9 cellular contexts compared by ENCODE assay signal in the genomic region with DNA sequence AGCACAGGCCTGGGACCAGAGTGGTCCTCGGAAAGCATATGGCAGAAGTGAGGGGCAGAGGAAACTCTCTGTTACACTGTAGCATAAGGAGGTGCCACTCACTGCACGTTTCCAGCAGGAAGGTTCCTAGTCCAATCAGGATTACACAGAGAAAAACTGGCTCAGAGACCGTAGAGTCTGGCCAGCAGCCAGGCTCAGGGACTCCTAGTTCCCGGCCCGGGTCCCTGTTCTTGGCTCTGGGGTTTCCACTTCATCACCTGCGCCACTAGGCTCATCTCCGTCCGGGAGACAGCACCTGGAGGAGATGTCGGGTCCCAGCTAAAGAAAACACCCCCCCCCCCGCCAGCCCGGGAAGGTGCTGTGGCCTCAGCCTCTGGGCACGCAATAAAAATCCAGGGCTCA. TPM values are rescaled to one million over a fixed set of nuclear protein-coding genes. Genes with fewer than 3 reads are reported as not detected.
A peak's percentile ranks its signal among the peaks of the same experiment; 100 is the strongest.
DNase-seq lines count a peak whose midpoint lies in the region; ATAC-seq, FAIRE-seq and TF ChIP-seq lines count a peak whose summit lies in the region.
"Had no signal": no experiment of that assay in that cellular context is flagged by ENCODE, and none has a peak within 500 bp of the region (broad histone marks: within the 10 kb centered on the region; RNA-seq: fewer than 3 reads in every experiment).

No MANE protein-coding gene starts in this region.

- H3K9me3 Mint-ChIP-seq in brain: peaks cover 0 to 5% (median 0%) of the 10 kb centered on the region in 5 experiments

- peak; percentile 76 for FAIRE-seq in keratinocyte (lab: Jason Lieb, UNC)
- FAIRE-seq: A204.1 had no signal

- H3K27me3 Mint-ChIP-seq in brain: peaks cover 10% of the 10 kb centered on the region

- no peak overlapping the region for H2AFZ ChIP-seq in keratinocyte (ENCODE audit: control insufficient read depth, low read length)

- peaks cover 27% of the 10 kb centered on the region for H3K4me1 ChIP-seq in keratinocyte (ENCODE audit: control insufficient read depth, extremely low read depth, insufficient read depth, low read length)
- H3K4me1 ChIP-seq in spleen: peaks cover 11 to 49% (median 39%) of the 10 kb centered on the region in 6 donors

- dilution Hi-C loops in keratinocyte (cut with MboI; ENCODE audit: extremely low pct_ligation_motif_present, low sequenced_read_pairs): no loop called here

- peak overlapping the region in 4 of 5 experiments; percentile 42 to 86 (median 66) for H3K27ac Mint-ChIP-seq in brain

- H3K27ac ChIP-seq in keratinocyte (ENCODE audit: control insufficient read depth, insufficient read depth, low read length) (peak overlapping the region; percentile 85), spleen (peak overlapping the region in 2 of 8 donors; percentile 85 to 90)

- H3K9me1 ChIP-seq in keratinocyte (ENCODE audit: control insufficient read depth, extremely low read depth, insufficient read depth, low read length): peaks cover 3% of the 10 kb centered on the region

- ATAC-seq in HG03342 (IDR thresholded peaks at IDR 0.05; ENCODE audit: unreplicated experiment): no peak

- peak overlapping the region; percentile 81 to 86 (median 82) for H3K4me3 Mint-ChIP-seq in brain

- no peak for TF ChIP-seq POLR2A in spleen (IDR thresholded peaks at IDR 0.05)

- H3K36me3 ChIP-seq in keratinocyte (ENCODE audit: control insufficient read depth in 2 of 2, extremely low read depth in 1 of 2, insufficient read depth in 2 of 2, low read length in 2 of 2) (peaks cover 4 to 18% of the 10 kb centered on the region in 2 experiments), spleen (peaks cover 0 to 20% (median under 1%) of the 10 kb centered on the region in 6 donors)

- H3K4me3 ChIP-seq in keratinocyte (ENCODE audit: control insufficient read depth in 2 of 3, extremely low read depth in 1 of 3, insufficient read depth in 2 of 3, low read depth in 1 of 3, low read length in 3 of 3) (peak overlapping the region; percentile 55 to 97 (median 97)), spleen (peak overlapping the region in 7 of 8 donors; percentile 67 to 95 (median 82))

- no peaks in the 10 kb centered on the region for H3K9me3 ChIP-seq in keratinocyte (ENCODE audit: control insufficient read depth, low read depth, low read length)
- no peaks in the 10 kb centered on the region for H3K9me3 ChIP-seq in spleen

- peak overlapping the region; percentile 90 for H3K9ac ChIP-seq in keratinocyte (ENCODE audit: control insufficient read depth, extremely low read depth, insufficient read depth, low read length)

- H3K4me2 ChIP-seq in keratinocyte (ENCODE audit: control insufficient read depth, extremely low read depth, insufficient read depth, low read depth, low read length): peak overlapping the region; percentile 85

- peaks cover 36% of the 10 kb centered on the region for H3K4me1 Mint-ChIP-seq in brain

- WGBS in spleen, 5 donors: 31 to 57% (median 38%) methylated on average over 8 to 12 of the region's 12 CpGs

- H3K27me3 ChIP-seq in keratinocyte (ENCODE audit: control insufficient read depth, extremely low read depth, insufficient read depth, low read length) (no peaks in the 10 kb centered on the region), spleen (replicated peaks in 1 of 7) (no peaks in the 10 kb centered on the region)

- DNase-seq in DMS 273 (lab: John Stamatoyannopoulos, UW; ENCODE audit: unreplicated experiment): peak; percentile 84
- no peak for DNase-seq in DMS 273 treated with DMSO at 0.1 percent for 48 hours (lab: John Stamatoyannopoulos, UW)
- peak; percentile 3 for DNase-seq in NCI-H128 (lab: John Stamatoyannopoulos, UW; ENCODE audit: unreplicated experiment)
- no peak for DNase-seq in keratinocyte (ENCODE audit: low read depth, low spot score)
- DNase-seq in spleen: no peak
- no peak for DNase-seq in SIG-M5 treated with dmso at 0.1 percent for 504 hours (lab: John Stamatoyannopoulos, UW; ENCODE audit: unreplicated experiment)

- TF ChIP-seq CTCF in brain (conservative IDR thresholded peaks at IDR 0.05): no peak
- no peak for TF ChIP-seq CTCF in keratinocyte (optimal IDR thresholded peaks at IDR 0.05 in 1 of 3, IDR thresholded peaks at IDR 0.05 in 1 of 3, conservative IDR thresholded peaks at IDR 0.05 in 1 of 3; ENCODE audit: extremely low read depth in 1 of 3, insufficient read depth in 2 of 3, low read length in 3 of 3)
- TF ChIP-seq CTCF in spleen (IDR thresholded peaks at IDR 0.05 in 8 of 11, conservative IDR thresholded peaks at IDR 0.05 in 3 of 11): no peak

- peaks cover 11% of the 10 kb centered on the region for H4K20me1 ChIP-seq in keratinocyte (ENCODE audit: control insufficient read depth, extremely low read depth, insufficient read depth, low read length)

- H3K79me2 ChIP-seq in keratinocyte (ENCODE audit: control insufficient read depth, insufficient read depth, low read length): peaks cover 32% of the 10 kb centered on the region

- intact Hi-C loops in spleen (cut with DNase I; ENCODE audit: low total_unique reads): no loop called here

- H3K36me3 Mint-ChIP-seq in brain: peaks cover 3% of the 10 kb centered on the region

RNA-seq across cellular contexts. Expression of a gene that starts 1.1 kb away (rescaled TPM):
- polyA plus RNA-seq in brain (ENCODE audit: insufficient read depth, low read depth, low replicate concordance) (41.0 TPM), keratinocyte (22.1 to 30.4 TPM (median 28.0 TPM) in 3 replicates), spleen (10 to 100 TPM in 2 of 3 donors, 1 to 10 TPM in 1; 8.7 to 19.3 (median 11.3) TPM)
- polyA plus RNA-seq in keratinocyte (2011; ENCODE audit: low read depth): 7.7 TPM
- polyA plus RNA-seq in keratinocyte (2011; cell fraction: cytosol; rRNA removed): 23.0 and 39.6 TPM in 2 replicates
- 26.5 and 38.5 TPM in 2 replicates for polyA plus RNA-seq in keratinocyte (2011; cell fraction: nucleus; rRNA removed)
- 30.2 and 46.8 TPM in 2 replicates for polyA plus RNA-seq in keratinocyte (2012; ENCODE audit: low replicate concordance)
- polyA minus RNA-seq in keratinocyte: 48.8 to 114 TPM (median 49.9 TPM) in 3 replicates
- polyA minus RNA-seq in keratinocyte (2011; cell fraction: cytosol; rRNA and poly(A)+ RNA removed): 42.0 TPM
- polyA minus RNA-seq in keratinocyte (2011; cell fraction: nucleus; rRNA and poly(A)+ RNA removed): 18.8 and 19.5 TPM in 2 replicates
- total RNA-seq in spleen: 10 to 100 TPM; 16.6 to 21.6 (median 19.9) TPM

RNA-seq across cellular contexts. Expression of a gene that starts 34.5 kb away (rescaled TPM):
- 84.5 TPM for polyA plus RNA-seq in brain (ENCODE audit: insufficient read depth, low read depth, low replicate concordance)
- 139 to 405 TPM (median 155 TPM) in 3 replicates for polyA plus RNA-seq in keratinocyte
- polyA plus RNA-seq in keratinocyte (2011; ENCODE audit: low read depth): 30.9 TPM
- 137 and 469 TPM in 2 replicates for polyA plus RNA-seq in keratinocyte (2011; cell fraction: cytosol; rRNA removed)
- 106 and 193 TPM in 2 replicates for polyA plus RNA-seq in keratinocyte (2011; cell fraction: nucleus; rRNA removed)
- 172 and 342 TPM in 2 replicates for polyA plus RNA-seq in keratinocyte (2012; ENCODE audit: low replicate concordance)
- 38.9 to 73.0 TPM (median 41.2 TPM) in 3 replicates for polyA minus RNA-seq in keratinocyte
- polyA minus RNA-seq in keratinocyte (2011; cell fraction: cytosol; rRNA and poly(A)+ RNA removed): 432 TPM
- 74.4 and 89.7 TPM in 2 replicates for polyA minus RNA-seq in keratinocyte (2011; cell fraction: nucleus; rRNA and poly(A)+ RNA removed)
- total RNA-seq in spleen: 100 to 1,000 TPM in 6 of 7 donors, 10 to 100 TPM in 1; 90.1 to 596 (median 199) TPM
- 100 to 1,000 TPM; 115 to 182 (median 122) TPM for polyA plus RNA-seq in spleen

RNA-seq across cellular contexts. Expression of a gene that starts 42.7 kb away (rescaled TPM):
- polyA plus RNA-seq in brain (ENCODE audit: insufficient read depth, low read depth, low replicate concordance) (22.9 TPM), keratinocyte (13.9 to 17.1 TPM (median 15.6 TPM) in 3 replicates), spleen (10 to 100 TPM in 2 of 3 donors, 1 to 10 TPM in 1; 7.6 to 13.0 (median 11.7) TPM)
- polyA plus RNA-seq in keratinocyte (2011; ENCODE audit: low read depth): 4.3 TPM
- 11.1 and 18.2 TPM in 2 replicates for polyA plus RNA-seq in keratinocyte (2011; cell fraction: cytosol; rRNA removed)
- 10.0 and 12.8 TPM in 2 replicates for polyA plus RNA-seq in keratinocyte (2011; cell fraction: nucleus; rRNA removed)
- polyA plus RNA-seq in keratinocyte (2012; ENCODE audit: low replicate concordance): 12.3 and 16.4 TPM in 2 replicates
- polyA minus RNA-seq in keratinocyte: 7.4 to 8.9 TPM (median 8.4 TPM) in 3 replicates
- 8.8 TPM for polyA minus RNA-seq in keratinocyte (2011; cell fraction: cytosol; rRNA and poly(A)+ RNA removed)
- 5.2 and 7.3 TPM in 2 replicates for polyA minus RNA-seq in keratinocyte (2011; cell fraction: nucleus; rRNA and poly(A)+ RNA removed)
- 10 to 100 TPM in 5 of 7 donors, 1 to 10 TPM in 2; 8.3 to 25.3 (median 11.3) TPM for total RNA-seq in spleen

Comparison
In these comparisons a context has a peak if more than half of its experiments do, and no peak if none do; other contexts are left out.
1. DNase-seq: peak in DMS 273 (single experiment) and NCI-H128 (single experiment); none in DMS 273 treated with DMSO at 0.1 percent for 48 hours (single experiment), keratinocyte (single experiment), spleen (single experiment) and SIG-M5 treated with dmso at 0.1 percent for 504 hours (single experiment).